In the genomic region with DNA sequence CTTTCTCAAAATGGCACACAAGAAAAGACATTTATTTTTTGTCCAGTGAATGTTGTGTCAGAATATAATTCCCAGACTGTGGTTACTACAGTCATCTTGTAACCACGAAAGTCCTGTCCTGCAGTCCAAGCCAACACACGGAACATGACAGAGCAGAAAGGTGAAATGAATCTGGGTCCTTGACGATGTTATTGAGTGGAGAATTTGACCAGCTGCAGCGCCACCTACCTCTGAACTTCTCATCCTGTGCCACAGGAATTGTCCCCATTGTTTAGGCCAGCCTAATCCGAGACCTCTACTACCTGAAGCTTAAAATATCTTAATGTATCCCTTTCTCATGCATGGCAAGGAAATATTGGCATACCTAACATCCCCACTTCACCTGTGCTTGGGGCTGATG, we compare ENCODE assay signal across 10 cellular contexts.
DNase-seq lines count a peak whose midpoint lies in the region; ATAC-seq and TF ChIP-seq lines count a peak whose summit lies in the region.
"Had no signal": no experiment of that assay in that cellular context is flagged by ENCODE, and none has a peak within 500 bp of the region (broad histone marks: within the 10 kb centered on the region; RNA-seq: fewer than 3 reads in every experiment).

No MANE protein-coding gene starts in this region.

- no peak overlapping the region for H3K27ac ChIP-seq in coronary artery
- H3K27ac ChIP-seq: esophagus muscularis mucosa, spleen had no signal

- TF ChIP-seq CTCF in retinal pigment epithelial cell (conservative IDR thresholded peaks at IDR 0.05; ENCODE audit: low read depth, low read length) (peak; percentile 46), coronary artery (IDR thresholded peaks at IDR 0.05) (no peak)

- H3K4me3 ChIP-seq in retinal pigment epithelial cell (ENCODE audit: low read length) (no peak overlapping the region), coronary artery (no peak overlapping the region)
- H3K4me3 ChIP-seq: esophagus muscularis mucosa, spleen had no signal

- ATAC-seq in GM18873 (IDR thresholded peaks at IDR 0.05; ENCODE audit: low FRiP score, unreplicated experiment) (no peak), GM19467 (IDR thresholded peaks at IDR 0.05; ENCODE audit: unreplicated experiment) (no peak)

- DNase-seq in NCI-H2196 (lab: John Stamatoyannopoulos, UW; ENCODE audit: unreplicated experiment): peak; percentile 9
- no peak for DNase-seq in NCI-H2196 treated with DMSO at 0.1 percent for 48 hours (lab: John Stamatoyannopoulos, UW; ENCODE audit: unreplicated experiment)
- DNase-seq in NCI-H146 (lab: John Stamatoyannopoulos, UW): peak; percentile 69
- peak; percentile 17 for DNase-seq in astrocyte of the hippocampus (ENCODE audit: low read depth, low spot score)
- DNase-seq in retinal pigment epithelial cell (ENCODE audit: low read depth): no peak
- DNase-seq in coronary artery (ENCODE audit: low spot score): no peak
- DNase-seq: spleen had no signal

Comparison
In these comparisons a context has a peak if more than half of its experiments do, and no peak if none do; other contexts are left out.
1. DNase-seq: peak in NCI-H2196 (single experiment), NCI-H146 (single experiment) and astrocyte of the hippocampus (single experiment); none in NCI-H2196 treated with DMSO at 0.1 percent for 48 hours (single experiment), retinal pigment epithelial cell (single experiment) and coronary artery (single experiment).